ENCODE assay signal across 6 cellular contexts in genomic region chr17:63344383-63344782, GRCh38.
"Had no signal": no experiment of that assay in that cellular context is flagged by ENCODE, and none has a peak within 500 bp of the region (broad histone marks: within the 10 kb centered on the region; RNA-seq: fewer than 3 reads in every experiment).

No MANE protein-coding gene starts in this region.

- DNase-seq: H9, HCEC 1CT, KBM-7 had no signal

- H3K4me3 ChIP-seq: GM23338 had no signal

- H3K4me3 Mint-ChIP-seq: GM23338, H9, IgD-negative memory B cell had no signal

- H3K36me3 Mint-ChIP-seq: IgD-negative memory B cell had no signal

- H3K9me3 Mint-ChIP-seq: GM23338, H9, IgD-negative memory B cell had no signal

- H3K27ac Mint-ChIP-seq: GM23338 had no signal

- H3K4me1 Mint-ChIP-seq: IgD-negative memory B cell had no signal

- ATAC-seq: GM23338 had no signal

- H3K27ac ChIP-seq: KMS-11 had no signal
